15 cellular contexts compared by ENCODE assay signal in the genomic region with DNA sequence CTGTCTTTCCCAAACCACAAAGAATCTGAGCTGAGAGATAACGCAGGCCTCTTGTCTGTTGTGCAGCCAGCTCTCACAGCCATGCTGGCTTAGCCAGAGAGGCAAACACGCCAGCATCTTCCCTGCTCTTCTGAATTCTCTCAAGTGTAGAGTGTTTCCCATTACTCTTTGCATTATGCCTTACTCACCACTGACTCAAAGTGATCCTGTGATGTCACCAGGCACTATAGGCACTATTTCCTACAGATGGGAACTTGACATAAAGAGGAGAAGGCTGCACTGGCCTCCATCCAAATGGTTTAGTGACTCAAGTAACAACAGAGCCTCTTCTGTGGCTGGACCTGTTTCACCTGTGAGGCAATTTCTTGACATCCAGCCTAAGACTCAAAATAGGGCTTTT. TPM values are rescaled to one million over a fixed set of nuclear protein-coding genes. Genes with fewer than 3 reads are reported as not detected.
A peak's percentile ranks its signal among the peaks of the same experiment; 100 is the strongest.
DNase-seq lines count a peak whose midpoint lies in the region; ATAC-seq and TF ChIP-seq lines count a peak whose summit lies in the region.
"Had no signal": no experiment of that assay in that cellular context is flagged by ENCODE, and none has a peak within 500 bp of the region (broad histone marks: within the 10 kb centered on the region; RNA-seq: fewer than 3 reads in every experiment).

No MANE protein-coding gene starts in this region.

- DNase-seq in GM12865 (ENCODE audit: low read depth) (peak; percentile 5), RWPE2 (ENCODE audit: low spot score) (peak; percentile 66), foreskin fibroblast (peak; percentile 94), NCI-H82 (lab: John Stamatoyannopoulos, UW) (no peak), stomach (no peak)
- no peak for DNase-seq in activated CD4-positive, CD25-positive, alpha-beta regulatory T cell treated with anti-CD3 and anti-CD28 coated beads, Interleukin-2, amount 50 U/mL, for 72 hours
- DNase-seq: activated CD8-positive, alpha-beta memory T cell treated with anti-CD3 and anti-CD28 coated beads, Interleukin-2, amount 50 U/mL, for 48 hours; CD8-positive, alpha-beta T cell; lower lobe of right lung; NCI-H446; retina had no signal

- no peak overlapping the region for H2AFZ ChIP-seq in ACC112 (ENCODE audit: low read length, unreplicated experiment)

- no peaks in the 10 kb centered on the region for H3K36me3 ChIP-seq in ACC112 (ENCODE audit: insufficient read depth, low read length)
- H3K36me3 ChIP-seq in RWPE2 (ENCODE audit: low read depth) = no peaks in the 10 kb centered on the region
- peaks cover 0 to 6% (median 0%) of the 10 kb centered on the region in 4 donors for H3K36me3 ChIP-seq in stomach
- H3K36me3 ChIP-seq: cardiac muscle cell, lower lobe of right lung had no signal

- H3K27ac ChIP-seq in ACC112 (ENCODE audit: low read depth, low read length) (peak overlapping the region; percentile 34), RWPE2 (ENCODE audit: poor library complexity, severe bottlenecking) (no peak overlapping the region), stomach (no peak overlapping the region)
- H3K27ac ChIP-seq: cardiac muscle cell, lower lobe of right lung had no signal

- TF ChIP-seq EP300 in stomach (IDR thresholded peaks at IDR 0.05) = no peak

- no peak for TF ChIP-seq POLR2A in stomach (IDR thresholded peaks at IDR 0.05)

- TF ChIP-seq CTCF in GM12865 (IDR thresholded peaks at IDR 0.05; ENCODE audit: insufficient read depth, low read depth, low read length, missing control alignments) (no peak), RWPE2 (IDR thresholded peaks at IDR 0.05; ENCODE audit: poor library complexity, severe bottlenecking) (no peak), foreskin fibroblast (IDR thresholded peaks at IDR 0.05; ENCODE audit: low read depth, low read length) (no peak), stomach (IDR thresholded peaks at IDR 0.05) (no peak)

- 63 to 84% (median 69%) methylated on average over 2 of the region's 2 CpGs for WGBS in stomach, 5 donors

- intact Hi-C loops in stomach (cut with DNase I; ENCODE audit: low total_unique reads) = no loop called here

- no peaks in the 10 kb centered on the region for H3K79me2 ChIP-seq in ACC112 (ENCODE audit: control insufficient read depth, insufficient read depth, low read length, unreplicated experiment)

- no peaks in the 10 kb centered on the region for H3K27me3 ChIP-seq in ACC112 (ENCODE audit: insufficient read depth, low read length)
- H3K27me3 ChIP-seq in RWPE2 (ENCODE audit: insufficient read depth, poor library complexity, severe bottlenecking) = no peaks in the 10 kb centered on the region
- no peaks in the 10 kb centered on the region for H3K27me3 ChIP-seq in stomach
- H3K27me3 ChIP-seq: cardiac muscle cell had no signal

- ATAC-seq in RWPE2 (ENCODE audit: low read depth) = peak; percentile 90
- no peak for ATAC-seq in GM19397 (IDR thresholded peaks at IDR 0.05; ENCODE audit: unreplicated experiment)
- ATAC-seq: CD8-positive, alpha-beta T cell; lower lobe of right lung had no signal

- H3K4me1 ChIP-seq in ACC112 (ENCODE audit: control insufficient read depth, insufficient read depth, low read length, unreplicated experiment) (peaks cover 28% of the 10 kb centered on the region), RWPE2 (ENCODE audit: insufficient read depth, poor library complexity, severe bottlenecking) (no peaks in the 10 kb centered on the region), stomach (peaks cover 0 to 47% (median 11%) of the 10 kb centered on the region in 4 donors)

- H3K4me3 ChIP-seq in ACC112 (ENCODE audit: low read depth, low read length) = no peak overlapping the region
- no peak overlapping the region for H3K4me3 ChIP-seq in GM12865 (ENCODE audit: low read depth, low read length)
- H3K4me3 ChIP-seq in RWPE2 (ENCODE audit: severe bottlenecking) = no peak overlapping the region
- no peak overlapping the region for H3K4me3 ChIP-seq in foreskin fibroblast (ENCODE audit: low read depth in 1 of 2, low read length in 2 of 2)
- no peak overlapping the region for H3K4me3 ChIP-seq in stomach
- H3K4me3 ChIP-seq: cardiac muscle cell, lower lobe of right lung had no signal

- H3K9me3 ChIP-seq in RWPE2 (ENCODE audit: severe bottlenecking) = no peaks in the 10 kb centered on the region
- no peaks in the 10 kb centered on the region for H3K9me3 ChIP-seq in stomach
- H3K9me3 ChIP-seq: lower lobe of right lung had no signal

RNA-seq across cellular contexts. Expression of gene PDZRN3, which starts 44.4 kb away (rescaled TPM):
- total RNA-seq in stomach = 100 to 1,000 TPM in 2 of 5 donors, 10 to 100 TPM in 3; 57.1 to 174 (median 80.6) TPM
- 10 to 100 TPM; 21.9 to 38.6 (median 26.3) TPM for polyA plus RNA-seq in stomach
- total RNA-seq: CD8-positive, alpha-beta T cell had no signal
- polyA plus RNA-seq: IgD-negative memory B cell had no signal

Comparison
In these comparisons a context has a peak if more than half of its experiments do, and no peak if none do; other contexts are left out.
1. DNase-seq: peak in GM12865 (single experiment), RWPE2 (single experiment) and foreskin fibroblast (2 of 2); none in NCI-H82 (single experiment), activated CD4-positive, CD25-positive, alpha-beta regulatory T cell treated with anti-CD3 and anti-CD28 coated beads, Interleukin-2, amount 50 U/mL, for 72 hours (single experiment) and stomach (single experiment).